19 cellular contexts compared by ENCODE assay signal in genomic region chr19:33552191-33552927, GRCh38. TPM values are rescaled to one million over a fixed set of nuclear protein-coding genes. Genes with fewer than 3 reads are reported as not detected.
DNase-seq lines count a peak whose midpoint lies in the region; ATAC-seq and TF ChIP-seq lines count a peak whose summit lies in the region.
"Had no signal": no experiment of that assay in that cellular context is flagged by ENCODE, and none has a peak within 500 bp of the region (broad histone marks: within the 10 kb centered on the region; RNA-seq: fewer than 3 reads in every experiment).

No MANE protein-coding gene starts in this region.

- H3K4me1 ChIP-seq in upper lobe of right lung = no peaks in the 10 kb centered on the region
- H3K4me1 ChIP-seq: BLaER1, Caco-2 had no signal

- TF ChIP-seq CTCF in upper lobe of right lung (IDR thresholded peaks at IDR 0.05) = no peak

- H3K27ac ChIP-seq in upper lobe of right lung = no peak overlapping the region
- H3K27ac ChIP-seq: 22Rv1, BLaER1, C4-2B had no signal

- no peaks in the 10 kb centered on the region for H3K36me3 ChIP-seq in upper lobe of right lung
- H3K36me3 ChIP-seq: BLaER1 had no signal

- no peak overlapping the region for H3K4me3 ChIP-seq in upper lobe of right lung
- H3K4me3 ChIP-seq: BLaER1 had no signal

- ATAC-seq in sciatic nerve = no peak
- no peak for ATAC-seq in upper lobe of right lung
- no peak for ATAC-seq in GM18867 (IDR thresholded peaks at IDR 0.05; ENCODE audit: unreplicated experiment)
- no peak for ATAC-seq in GM21390 (IDR thresholded peaks at IDR 0.05; ENCODE audit: unreplicated experiment)
- ATAC-seq: CD8-positive, alpha-beta T cell had no signal

- H3K9me3 ChIP-seq in upper lobe of right lung = no peaks in the 10 kb centered on the region
- H3K9me3 ChIP-seq: BLaER1, Caco-2 had no signal

- intact Hi-C loops in sciatic nerve (cut with DNase I) = no loop called here
- intact Hi-C loops in upper lobe of right lung (cut with DNase I) = no loop called here

- H3K27me3 ChIP-seq in upper lobe of right lung = no peaks in the 10 kb centered on the region
- H3K27me3 ChIP-seq: BLaER1 had no signal

- peak; percentile 45 for DNase-seq in activated effector memory CD4-positive, alpha-beta T cell treated with anti-CD3 and anti-CD28 coated beads, Interleukin-2, amount 50 U/mL, for 16 hours
- no peak for DNase-seq in activated effector memory CD4-positive, alpha-beta T cell treated with Interleukin-2 at 50 U/mL for 16 hours
- DNase-seq in mesenteric fat pad (ENCODE audit: low spot score) (peak; percentile 75), sciatic nerve (ENCODE audit: low spot score) (peak; percentile 42), upper lobe of right lung (peak; percentile 37), HuH-7.5 (ENCODE audit: low spot score) (no peak)
- DNase-seq: Caco-2; CD4-positive, CD25-positive, alpha-beta regulatory T cell; CD8-positive, alpha-beta T cell; DMS153; DND-41; GOT3; H7; HCEC 1CT had no signal

RNA-seq across cellular contexts. Expression of gene PEPD, which starts 30.8 kb away (rescaled TPM):
- 97.0 TPM for total RNA-seq in mesenteric fat pad
- total RNA-seq in sciatic nerve = 62.8 TPM
- total RNA-seq in upper lobe of right lung = 78.4 TPM

Comparison
In these comparisons a context has a peak if more than half of its experiments do, and no peak if none do; other contexts are left out.
1. DNase-seq: peak in activated effector memory CD4-positive, alpha-beta T cell treated with anti-CD3 and anti-CD28 coated beads, Interleukin-2, amount 50 U/mL, for 16 hours (single experiment), mesenteric fat pad (single experiment), sciatic nerve (single experiment) and upper lobe of right lung (single experiment); none in activated effector memory CD4-positive, alpha-beta T cell treated with Interleukin-2 at 50 U/mL for 16 hours (single experiment) and HuH-7.5 (single experiment).